Comparison of ENCODE assay signal across 1 cellular context in genomic region chr6:2378046-2378657, GRCh38.
TF ChIP-seq lines count a peak whose summit lies in the region.

No MANE protein-coding gene starts in this region.

TF ChIP-seq in GM23338, 12 proteins besides CTCF, POLR2A, EP300 and RAD21 (continued from another document):
- TF ChIP-seq REST (IDR thresholded peaks at IDR 0.05; ENCODE audit: unreplicated experiment), result no peak
- TF ChIP-seq ZNF114 (CRISPR knock-in tag; IDR thresholded peaks at IDR 0.05), result no peak
- TF ChIP-seq POLR2AphosphoS5 (IDR thresholded peaks at IDR 0.05; ENCODE audit: low read depth), result no peak
- TF ChIP-seq CREB1 (CRISPR knock-in tag; IDR thresholded peaks at IDR 0.05; ENCODE audit: low read depth), result no peak
